12 cellular contexts compared by ENCODE assay signal in the genomic region with DNA sequence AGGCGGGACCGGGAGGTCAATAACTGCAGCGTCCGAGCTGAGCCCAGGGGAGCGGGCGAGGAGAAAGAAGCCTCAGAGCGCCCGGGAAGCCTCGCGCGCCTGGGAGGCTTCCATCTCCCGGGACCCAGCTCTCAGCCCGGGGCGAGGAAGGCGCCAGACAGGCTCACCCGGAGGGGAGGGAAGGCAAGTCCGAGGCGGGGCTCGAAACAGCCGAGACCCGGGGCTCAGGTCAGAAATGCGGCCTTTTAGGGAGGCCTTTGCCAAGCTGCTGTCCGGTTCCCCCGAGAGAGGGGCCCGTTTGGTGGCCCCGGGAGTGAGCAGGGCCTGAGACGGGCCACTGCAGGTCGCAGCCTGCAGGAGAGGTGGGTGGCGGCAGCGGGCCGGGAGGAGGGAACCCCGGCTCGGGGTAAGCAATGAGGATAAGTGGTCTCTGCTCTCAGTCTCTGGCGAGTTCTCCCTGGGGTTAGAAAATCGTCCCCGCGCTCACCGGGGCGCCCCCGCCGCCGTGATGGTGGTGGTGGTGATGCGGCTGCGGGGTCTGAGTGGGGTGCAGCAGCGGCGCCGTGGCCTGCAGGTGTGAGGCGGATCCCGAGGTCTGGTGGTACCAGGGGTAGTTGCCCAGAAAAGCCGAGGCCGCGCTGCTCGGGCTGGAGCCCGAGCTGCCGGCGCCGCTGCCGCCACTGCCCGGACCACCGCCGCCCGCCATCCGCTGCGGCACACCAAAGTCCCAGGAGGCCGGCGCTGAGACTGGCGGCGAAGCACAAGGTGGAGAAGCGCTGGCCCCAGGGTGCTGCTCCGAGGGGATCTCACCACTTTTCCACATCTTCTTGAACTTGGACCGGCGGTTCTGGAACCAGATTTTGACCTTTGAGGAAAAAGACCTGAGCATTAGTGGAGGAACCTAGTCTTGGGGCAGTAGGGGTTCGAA. TPM values are rescaled to one million over a fixed set of nuclear protein-coding genes. Genes with fewer than 3 reads are reported as not detected.
DNase-seq lines count a peak whose midpoint lies in the region; ATAC-seq and TF ChIP-seq lines count a peak whose summit lies in the region.
"Had no signal": no experiment of that assay in that cellular context is flagged by ENCODE, and none has a peak within 500 bp of the region (broad histone marks: within the 10 kb centered on the region; RNA-seq: fewer than 3 reads in every experiment).

No MANE protein-coding gene starts in this region.

- H3K27ac ChIP-seq in dorsolateral prefrontal cortex (peak overlapping the region in 20 of 59 donors; percentile 6 to 65 (median 30)), trophoblast cell (ENCODE audit: low read depth, low read length) (peak overlapping the region; percentile 94)
- H3K27ac ChIP-seq: HL-60, stomach had no signal

- H4K12ac ChIP-seq in trophoblast cell (ENCODE audit: low read depth, low read length): peak overlapping the region; percentile 23

- H3K14ac ChIP-seq in trophoblast cell (ENCODE audit: low read length): peak overlapping the region; percentile 87

- peak overlapping the region; percentile 94 for H3K18ac ChIP-seq in trophoblast cell (ENCODE audit: low read length)

- H3K27me3 ChIP-seq in dorsolateral prefrontal cortex (peaks cover 22 to 100% (median 100%) of the 10 kb centered on the region in 45 donors), trophoblast cell (ENCODE audit: insufficient read depth, low read length) (no peaks in the 10 kb centered on the region)

- peak overlapping the region; percentile 87 for H3K4me2 ChIP-seq in trophoblast cell (ENCODE audit: low read length)

- peak overlapping the region; percentile 78 for H2BK12ac ChIP-seq in trophoblast cell (ENCODE audit: low read length)

- peaks cover 18% of the 10 kb centered on the region in 2 experiments for H3K36me3 ChIP-seq in trophoblast cell (ENCODE audit: control insufficient read depth in 1 of 2, insufficient read depth in 2 of 2, low read length in 2 of 2)
- H3K36me3 ChIP-seq: stomach had no signal

- no peak overlapping the region for H3K23ac ChIP-seq in trophoblast cell (ENCODE audit: low read length)

- no peak for ATAC-seq in HG02571 (IDR thresholded peaks at IDR 0.05; ENCODE audit: unreplicated experiment)

- no peak for TF ChIP-seq POLR2A in NB4 (IDR thresholded peaks at IDR 0.05; ENCODE audit: extremely low read depth, insufficient read length)

- no peak overlapping the region for H2AFZ ChIP-seq in trophoblast cell (ENCODE audit: insufficient read depth, low read length, poor library complexity)

- H2AK5ac ChIP-seq in trophoblast cell (ENCODE audit: low read length): peak overlapping the region; percentile 71

- H4K8ac ChIP-seq in trophoblast cell (ENCODE audit: low read depth, low read length): peak overlapping the region; percentile 83

- intact Hi-C loops in dorsolateral prefrontal cortex (cut with DNase I): loop anchor here (5.0 to 10.0 kb wide), 3 partner anchors 288 to 526 kb away; no protein-coding TSS in a partner anchor

- TF ChIP-seq CTCF in NB4 (IDR thresholded peaks at IDR 0.05; ENCODE audit: low read depth, low read length) (no peak), dorsolateral prefrontal cortex (IDR thresholded peaks at IDR 0.05 in 54 of 56, conservative IDR thresholded peaks at IDR 0.05 in 2 of 56; ENCODE audit: low read depth in 1 of 56, partially characterized antibody in 56 of 56) (no peak)

- H3K79me1 ChIP-seq in trophoblast cell (ENCODE audit: low read length): peaks cover 60% of the 10 kb centered on the region

- no CpG with 5 or more reads among the region's 73 CpGs for WGBS in trophoblast cell (ENCODE audit: extremely low coverage, insufficient coverage, insufficient read length)

- peaks cover 39% of the 10 kb centered on the region for H3K79me2 ChIP-seq in trophoblast cell (ENCODE audit: control insufficient read depth, insufficient read depth, low read length, poor library complexity)

- H3K9ac ChIP-seq in trophoblast cell (ENCODE audit: low read length): peak overlapping the region; percentile 99

- peak overlapping the region; percentile 87 for H4K91ac ChIP-seq in trophoblast cell (ENCODE audit: low read depth, low read length)

- peak overlapping the region; percentile 91 for H2BK120ac ChIP-seq in trophoblast cell (ENCODE audit: insufficient read depth, low read length, poor library complexity)

- DNase-seq in NCI-H748 (lab: John Stamatoyannopoulos, UW; ENCODE audit: unreplicated experiment): peak; percentile 49
- no peak for DNase-seq in NCI-H748 treated with DMSO at 0.1 percent for 48 hours (lab: John Stamatoyannopoulos, UW)
- peak; percentile 80 for DNase-seq in NB4 (ENCODE audit: low read depth)
- no peak for DNase-seq in dorsolateral prefrontal cortex
- no peak for DNase-seq in trophoblast cell
- DNase-seq in hypothalamus (lab: John Stamatoyannopoulos, UW): no peak
- no peak for DNase-seq in Ammon's horn (ENCODE audit: low spot score)
- DNase-seq: stomach had no signal

- H3K4me1 ChIP-seq in trophoblast cell (ENCODE audit: control insufficient read depth in 1 of 2, insufficient read depth in 2 of 2, low read length in 2 of 2): peaks cover 16 to 23% of the 10 kb centered on the region in 2 experiments

- peak overlapping the region; percentile 98 for H3K4ac ChIP-seq in trophoblast cell (ENCODE audit: low read depth, low read length)

- peak overlapping the region; percentile 81 for H2BK5ac ChIP-seq in trophoblast cell (ENCODE audit: low read depth, low read length, poor library complexity)

- H3K9me3 ChIP-seq in trophoblast cell (ENCODE audit: insufficient read depth, low read depth, low read length): no peaks in the 10 kb centered on the region
- H3K9me3 ChIP-seq: stomach had no signal

- H3K4me3 ChIP-seq in NB4 (ENCODE audit: low read depth, low read length): peak overlapping the region; percentile 16
- H3K4me3 ChIP-seq in dorsolateral prefrontal cortex: peak overlapping the region in 52 of 59 donors; percentile 2 to 72 (median 52)
- peak overlapping the region; percentile 96 for H3K4me3 ChIP-seq in trophoblast cell (ENCODE audit: low read depth, low read length)

RNA-seq across cellular contexts. Expression of a gene that starts 2.4 kb away (rescaled TPM):
- total RNA-seq in dorsolateral prefrontal cortex: 1 to 10 TPM in 111 of 120 experiments, under 1 TPM in 9; 0.39 to 4.2 (median 1.8) TPM
- 25.2 and 26.9 TPM in 2 replicates for polyA plus RNA-seq in trophoblast cell (2013)
- total RNA-seq: pulmonary artery endothelial cell, stomach had no signal

RNA-seq across cellular contexts. Expression of a gene that starts 15.0 kb away (rescaled TPM):
- total RNA-seq in dorsolateral prefrontal cortex: 10 to 100 TPM in 53 of 120 experiments, 1 to 10 TPM in 67; 1.5 to 24.3 (median 9.6) TPM
- 14.1 and 14.7 TPM in 2 replicates for polyA plus RNA-seq in trophoblast cell (2013)
- total RNA-seq: glomerular endothelial cell had no signal

Comparison
In these comparisons a context has a peak if more than half of its experiments do, and no peak if none do; other contexts are left out.
1. DNase-seq: peak in NCI-H748 (single experiment) and NB4 (single experiment); none in NCI-H748 treated with DMSO at 0.1 percent for 48 hours (single experiment), dorsolateral prefrontal cortex (0 of 10), trophoblast cell (0 of 2), hypothalamus (0 of 51) and Ammon's horn (single experiment).
2. H3K4me3 ChIP-seq: peak in every context shown above with its lines; median percentile 96 in trophoblast cell; 52 in dorsolateral prefrontal cortex; 16 in NB4.